17 cellular contexts compared by ENCODE assay signal in genomic region chr2:126825306-126825705, GRCh38.
"Had no signal": no experiment of that assay in that cellular context is flagged by ENCODE, and none has a peak within 500 bp of the region (broad histone marks: within the 10 kb centered on the region; RNA-seq: fewer than 3 reads in every experiment).

No MANE protein-coding gene starts in this region.

- ATAC-seq: foreskin keratinocyte; left lobe of liver; natural killer cell; right cardiac atrium; stimulated activated effector memory CD8-positive, alpha-beta T cell treated with anti-CD3 and anti-CD28 coated beads, Interleukin-12 subunit alpha, Interleukin-12 subunit beta, amount 100 ng/mL, for 72 hours; stimulated activated naive CD8-positive, alpha-beta T cell treated with anti-CD3 and anti-CD28 coated beads, Interleukin-15, Interleukin-2, amounts not matched to agents 100 U/mL and 50 U/mL, for 24 hours; upper lobe of right lung had no signal

- H3K27ac Mint-ChIP-seq: natural killer cell; progenitor cell of endocrine pancreas; stimulated activated effector memory CD8-positive, alpha-beta T cell treated with anti-CD3 and anti-CD28 coated beads, Interleukin-12 subunit alpha, Interleukin-12 subunit beta, amount 100 ng/mL, for 72 hours had no signal

- H3K9me3 Mint-ChIP-seq: natural killer cell; stimulated activated effector memory CD8-positive, alpha-beta T cell treated with anti-CD3 and anti-CD28 coated beads, Interleukin-12 subunit alpha, Interleukin-12 subunit beta, amount 100 ng/mL, for 72 hours had no signal

- H3K4me3 Mint-ChIP-seq: natural killer cell; neural crest cell; stimulated activated effector memory CD8-positive, alpha-beta T cell treated with anti-CD3 and anti-CD28 coated beads, Interleukin-12 subunit alpha, Interleukin-12 subunit beta, amount 100 ng/mL, for 72 hours had no signal

- H3K36me3 Mint-ChIP-seq: natural killer cell; stimulated activated effector memory CD8-positive, alpha-beta T cell treated with anti-CD3 and anti-CD28 coated beads, Interleukin-12 subunit alpha, Interleukin-12 subunit beta, amount 100 ng/mL, for 72 hours had no signal

- DNase-seq: colonic mucosa; dermis blood vessel endothelial cell; foreskin keratinocyte; hypothalamus; islet precursor cell; mammary epithelial cell; natural killer cell; ovary; right cardiac atrium; stimulated activated CD4-positive, alpha-beta T cell treated with anti-CD3 and anti-CD28 coated beads, Interleukin-4, amount 100 ng/mL, for 1 hour; stimulated activated CD8-positive, alpha-beta memory T cell treated with anti-CD3 and anti-CD28 coated beads, Interleukin-4, amount 100 ng/mL, for 48 hours; stimulated activated naive CD8-positive, alpha-beta T cell treated with anti-CD3 and anti-CD28 coated beads, Interleukin-15, Interleukin-2, amounts not matched to agents 100 U/mL and 50 U/mL, for 24 hours; upper lobe of right lung had no signal

- H3K4me1 Mint-ChIP-seq: natural killer cell; neural crest cell; stimulated activated effector memory CD8-positive, alpha-beta T cell treated with anti-CD3 and anti-CD28 coated beads, Interleukin-12 subunit alpha, Interleukin-12 subunit beta, amount 100 ng/mL, for 72 hours had no signal
